13 cellular contexts compared by ENCODE assay signal in the genomic region with DNA sequence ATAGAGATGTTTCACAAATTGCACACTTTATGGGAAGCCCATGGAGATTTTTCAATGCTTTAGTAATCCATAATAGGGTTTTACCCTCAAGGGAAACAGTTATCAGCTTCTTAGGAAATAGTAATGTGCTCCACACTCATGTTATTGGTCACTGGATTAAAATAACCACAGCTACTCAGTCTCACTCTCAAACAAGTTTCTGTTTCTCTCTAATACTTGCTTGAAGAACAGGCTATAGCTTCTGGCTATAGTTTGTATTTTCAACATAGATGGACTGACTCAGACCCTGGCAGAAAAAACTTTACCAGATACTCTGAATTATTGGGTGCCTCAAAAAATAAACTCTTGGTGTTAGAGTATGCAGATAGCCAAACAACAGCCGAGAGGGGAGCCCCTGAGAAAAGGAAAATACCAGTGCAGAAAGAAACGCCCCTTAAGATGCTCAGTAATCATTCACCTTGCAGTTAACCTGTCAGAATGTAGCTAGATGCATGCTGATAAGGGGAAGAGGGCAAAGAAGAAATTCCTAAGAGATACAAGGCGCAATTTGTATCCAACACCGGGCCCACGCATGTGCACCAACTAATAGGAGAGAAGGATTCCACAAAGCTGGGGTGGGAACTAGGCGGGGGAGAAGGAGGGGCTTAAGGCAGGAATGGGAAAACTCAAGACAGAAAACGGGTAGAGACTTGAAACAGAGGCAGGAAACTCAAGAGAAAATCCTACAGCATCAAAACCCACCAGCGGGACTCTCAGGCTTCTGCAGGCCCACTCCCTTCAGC. TPM values are rescaled to one million over a fixed set of nuclear protein-coding genes. Genes with fewer than 3 reads are reported as not detected.
DNase-seq lines count a peak whose midpoint lies in the region; ATAC-seq and TF ChIP-seq lines count a peak whose summit lies in the region.
"Had no signal": no experiment of that assay in that cellular context is flagged by ENCODE, and none has a peak within 500 bp of the region (broad histone marks: within the 10 kb centered on the region; RNA-seq: fewer than 3 reads in every experiment).

No MANE protein-coding gene starts in this region.

- H3K27ac Mint-ChIP-seq in neural progenitor cell (no peak overlapping the region), endothelial cell (ENCODE audit: unreplicated experiment) (no peak overlapping the region)
- H3K27ac Mint-ChIP-seq: CD4-positive, alpha-beta T cell had no signal

- H2AFZ ChIP-seq in neural progenitor cell (replicated peaks): peak overlapping the region; percentile 87

- H3K4me3 ChIP-seq in neural progenitor cell: no peak overlapping the region
- H3K4me3 ChIP-seq: SK-N-MC had no signal

- ATAC-seq in GM18520 (IDR thresholded peaks at IDR 0.05; ENCODE audit: unreplicated experiment) (peak; percentile 79), HG02610 (IDR thresholded peaks at IDR 0.05; ENCODE audit: unreplicated experiment) (peak; percentile 50), GM19351 (IDR thresholded peaks at IDR 0.05; ENCODE audit: unreplicated experiment) (no peak), HG03139 (IDR thresholded peaks at IDR 0.05; ENCODE audit: unreplicated experiment) (no peak)

- H3K4me1 ChIP-seq in neural progenitor cell: no peaks in the 10 kb centered on the region

- H3K36me3 ChIP-seq in neural progenitor cell: no peaks in the 10 kb centered on the region
- H3K36me3 ChIP-seq: WERI-Rb-1 had no signal

- no peak overlapping the region for H3K4me2 ChIP-seq in neural progenitor cell

- H3K9me3 ChIP-seq in neural progenitor cell (ENCODE audit: low read depth): no peaks in the 10 kb centered on the region

- H3K4me3 Mint-ChIP-seq in neural progenitor cell (no peak overlapping the region), endothelial cell (ENCODE audit: unreplicated experiment) (no peak overlapping the region)
- H3K4me3 Mint-ChIP-seq: CD4-positive, alpha-beta T cell had no signal

- no peaks in the 10 kb centered on the region for H3F3A ChIP-seq in neural progenitor cell (ENCODE audit: low read depth)

- intact Hi-C loops in head of caudate nucleus (cut with DNase I): no loop called here

- no peak overlapping the region for H3K9ac ChIP-seq in neural progenitor cell

- H3K27me3 ChIP-seq in neural progenitor cell: no peaks in the 10 kb centered on the region

- TF ChIP-seq CTCF in neural progenitor cell (IDR thresholded peaks at IDR 0.05) (no peak), endothelial cell (IDR thresholded peaks at IDR 0.05; ENCODE audit: unreplicated experiment) (no peak)

- H3K27me3 Mint-ChIP-seq in neural progenitor cell (ENCODE audit: insufficient read depth, low read depth) (peaks cover 3% of the 10 kb centered on the region), endothelial cell (ENCODE audit: unreplicated experiment) (no peaks in the 10 kb centered on the region)

- H3K36me3 Mint-ChIP-seq in neural progenitor cell (no peaks in the 10 kb centered on the region), endothelial cell (ENCODE audit: low read depth, unreplicated experiment) (no peaks in the 10 kb centered on the region)

- H4K20me1 ChIP-seq in neural progenitor cell (ENCODE audit: low read depth): no peaks in the 10 kb centered on the region

- H3K4me1 Mint-ChIP-seq in neural progenitor cell (no peaks in the 10 kb centered on the region), endothelial cell (ENCODE audit: unreplicated experiment) (no peaks in the 10 kb centered on the region)

- H3K9me3 Mint-ChIP-seq in neural progenitor cell (no peaks in the 10 kb centered on the region), endothelial cell (ENCODE audit: unreplicated experiment) (no peaks in the 10 kb centered on the region)
- H3K9me3 Mint-ChIP-seq: CD4-positive, alpha-beta T cell had no signal

- no peak overlapping the region for H3K27ac ChIP-seq in neural progenitor cell
- H3K27ac ChIP-seq: SK-N-MC, WERI-Rb-1 had no signal

- peak; percentile 79 for DNase-seq in amniotic epithelial cell (ENCODE audit: low read depth)
- no peak for DNase-seq in neural progenitor cell (ENCODE audit: low spot score)
- no peak for DNase-seq in head of caudate nucleus
- DNase-seq in endothelial cell (ENCODE audit: low spot score): no peak
- DNase-seq: CD4-positive, alpha-beta T cell; midbrain; NCI-H774; WERI-Rb-1 had no signal

- no peaks in the 10 kb centered on the region for H3K79me2 ChIP-seq in neural progenitor cell (ENCODE audit: low read depth)

RNA-seq across cellular contexts. Expression of gene PDE4B, which starts 30.4 kb away (rescaled TPM):
- total RNA-seq in neural progenitor cell (ENCODE audit: low replicate concordance) (1.2 and 2.4 TPM in 2 replicates), endothelial cell (ENCODE audit: unreplicated experiment) (45.6 TPM)

Comparison
In these comparisons a context has a peak if more than half of its experiments do, and no peak if none do; other contexts are left out.
1. ATAC-seq: peak in GM18520 (single experiment) and HG02610 (single experiment); none in GM19351 (single experiment) and HG03139 (single experiment).
2. RNA of gene PDE4B, which starts 30.4 kb away (total RNA-seq): 45.6 TPM in endothelial cell (single experiment); 1.2 to 2.4 TPM in neural progenitor cell; every median in the first group is over 10 times any median in the second.